Comparison of ENCODE assay signal across 8 cellular contexts in genomic region chr16:81625544-81626152, GRCh38.
DNase-seq lines count a peak whose midpoint lies in the region; ATAC-seq and TF ChIP-seq lines count a peak whose summit lies in the region.

No MANE protein-coding gene starts in this region.

- H3K36me3 Mint-ChIP-seq in activated naive CD8-positive, alpha-beta T cell treated with anti-CD3 and anti-CD28 coated beads, Interleukin-2, amount 50 U/mL, for 24 hours (ENCODE audit: low read depth), result peaks cover 7% of the 10 kb centered on the region
- peaks cover 16% of the 10 kb centered on the region for H3K36me3 Mint-ChIP-seq in activated T-cell treated with anti-CD3 and anti-CD28 coated beads, Interleukin-2, amount 50 U/mL, for 24 hours (ENCODE audit: low read depth)

- H3K27ac ChIP-seq in right atrium auricular region, result no peak overlapping the region
- peak overlapping the region; percentile 85 for H3K27ac ChIP-seq in vagina

- H3K4me3 ChIP-seq in right atrium auricular region (no peak overlapping the region), vagina (no peak overlapping the region)

- H3K27me3 ChIP-seq in right atrium auricular region (no peaks in the 10 kb centered on the region), vagina (no peaks in the 10 kb centered on the region)

- H3K9me3 ChIP-seq in right atrium auricular region (no peaks in the 10 kb centered on the region), vagina (no peaks in the 10 kb centered on the region)

- H3K4me1 Mint-ChIP-seq in activated naive CD8-positive, alpha-beta T cell treated with anti-CD3 and anti-CD28 coated beads, Interleukin-2, amount 50 U/mL, for 24 hours, result peaks cover 29% of the 10 kb centered on the region
- peaks cover 31% of the 10 kb centered on the region for H3K4me1 Mint-ChIP-seq in activated T-cell treated with anti-CD3 and anti-CD28 coated beads, Interleukin-2, amount 50 U/mL, for 24 hours (ENCODE audit: low read depth)

- H3K4me3 Mint-ChIP-seq in activated naive CD8-positive, alpha-beta T cell treated with anti-CD3 and anti-CD28 coated beads, Interleukin-2, amount 50 U/mL, for 24 hours, result no peak overlapping the region
- no peak overlapping the region for H3K4me3 Mint-ChIP-seq in activated T-cell treated with anti-CD3 and anti-CD28 coated beads, Interleukin-2, amount 50 U/mL, for 24 hours

- H3K4me1 ChIP-seq in right atrium auricular region (peaks cover 0 to 13% of the 10 kb centered on the region in 2 donors), vagina (peaks cover 60% of the 10 kb centered on the region)

- intact Hi-C loops in Right ventricle myocardium superior (cut with DNase I), result no loop called here
- intact Hi-C loops in left colon (cut with DNase I, micrococcal nuclease), result loop anchor here in 1 of 2 donors (10.0 kb wide), 1 partner anchor 99 kb away; no protein-coding TSS in a partner anchor
- intact Hi-C loops in vagina (cut with DNase I), result loop anchor here (10.0 kb wide), 1 partner anchor 99 kb away; no protein-coding TSS in a partner anchor

- no peaks in the 10 kb centered on the region for H3K9me3 Mint-ChIP-seq in activated naive CD8-positive, alpha-beta T cell treated with anti-CD3 and anti-CD28 coated beads, Interleukin-2, amount 50 U/mL, for 24 hours
- no peaks in the 10 kb centered on the region for H3K9me3 Mint-ChIP-seq in activated T-cell treated with anti-CD3 and anti-CD28 coated beads, Interleukin-2, amount 50 U/mL, for 24 hours

- no peak for TF ChIP-seq POLR2A in vagina (IDR thresholded peaks at IDR 0.05)

- H3K27me3 Mint-ChIP-seq in activated naive CD8-positive, alpha-beta T cell treated with anti-CD3 and anti-CD28 coated beads, Interleukin-2, amount 50 U/mL, for 24 hours, result no peaks in the 10 kb centered on the region
- no peaks in the 10 kb centered on the region for H3K27me3 Mint-ChIP-seq in activated T-cell treated with anti-CD3 and anti-CD28 coated beads, Interleukin-2, amount 50 U/mL, for 24 hours

- DNase-seq in Right ventricle myocardium superior (peak; percentile 71), right atrium auricular region (ENCODE audit: low spot score) (no peak), left colon (peak; percentile 31 to 51), vagina (ENCODE audit: extremely low spot score in 2 of 2) (no peak), H4 (ENCODE audit: low spot score) (no peak)
- DNase-seq in activated naive CD8-positive, alpha-beta T cell treated with anti-CD3 and anti-CD28 coated beads, Interleukin-2, amount 50 U/mL, for 24 hours, result no peak
- DNase-seq in activated T-cell treated with anti-CD3 and anti-CD28 coated beads, Interleukin-2, amount 50 U/mL, for 24 hours, result no peak

- H3K36me3 ChIP-seq in right atrium auricular region (no peaks in the 10 kb centered on the region), vagina (no peaks in the 10 kb centered on the region)

- no peak for TF ChIP-seq CTCF in right atrium auricular region (IDR thresholded peaks at IDR 0.05)
- TF ChIP-seq CTCF in vagina (IDR thresholded peaks at IDR 0.05), result no peak

- peak; percentile 74 for ATAC-seq in Right ventricle myocardium superior (ENCODE audit: poor library complexity)
- peak; percentile 40 for ATAC-seq in activated naive CD8-positive, alpha-beta T cell treated with anti-CD3 and anti-CD28 coated beads, Interleukin-2, amount 50 U/mL, for 24 hours
- peak; percentile 49 for ATAC-seq in left colon
- ATAC-seq in GM19351 (IDR thresholded peaks at IDR 0.05; ENCODE audit: unreplicated experiment), result no peak

- no peak overlapping the region for H3K27ac Mint-ChIP-seq in activated naive CD8-positive, alpha-beta T cell treated with anti-CD3 and anti-CD28 coated beads, Interleukin-2, amount 50 U/mL, for 24 hours
- no peak overlapping the region for H3K27ac Mint-ChIP-seq in activated T-cell treated with anti-CD3 and anti-CD28 coated beads, Interleukin-2, amount 50 U/mL, for 24 hours

Comparison
In these comparisons a context has a peak if more than half of its experiments do, and no peak if none do; other contexts are left out.
1. DNase-seq: peak in Right ventricle myocardium superior (single experiment) and left colon (2 of 2); none in right atrium auricular region (single experiment), activated naive CD8-positive, alpha-beta T cell treated with anti-CD3 and anti-CD28 coated beads, Interleukin-2, amount 50 U/mL, for 24 hours (single experiment), vagina (0 of 2), activated T-cell treated with anti-CD3 and anti-CD28 coated beads, Interleukin-2, amount 50 U/mL, for 24 hours (single experiment) and H4 (single experiment).